In genomic region chr4:36716874-36717273, GRCh38 we compare ENCODE assay signal across 20 cellular contexts.
"Had no signal": no experiment of that assay in that cellular context is flagged by ENCODE, and none has a peak within 500 bp of the region (broad histone marks: within the 10 kb centered on the region; RNA-seq: fewer than 3 reads in every experiment).

No MANE protein-coding gene starts in this region.

- DNase-seq: activated CD4-positive, alpha-beta memory T cell treated with anti-CD3 and anti-CD28 coated beads for 36 hours; activated CD4-positive, alpha-beta T cell treated with anti-CD3 and anti-CD28 coated beads for 36 hours; activated CD8-positive, alpha-beta memory T cell treated with anti-CD3 and anti-CD28 coated beads, Interleukin-2, amount 10 ng/mL, durations not matched to agents 7 days and 5 days; activated naive CD4-positive, alpha-beta T cell treated with anti-CD3 and anti-CD28 coated beads for 36 hours; activated naive CD8-positive, alpha-beta T cell treated with anti-CD3 and anti-CD28 coated beads, Interleukin-2, amount 50 U/mL, for 24 hours; activated T-cell treated with anti-CD3 and anti-CD28 coated beads, Interleukin-2, amount 50 U/mL, for 1 hour; dorsolateral prefrontal cortex; endodermal cell; erythroblast; kidney; mucosa of descending colon; naive thymus-derived CD4-positive, alpha-beta T cell; ovary; stimulated activated CD4-positive, alpha-beta T cell treated with anti-CD3 and anti-CD28 coated beads, Interleukin-12 subunit alpha, Interleukin-12 subunit beta, amount 100 ng/mL, for 4 hours; stimulated activated CD4-positive, alpha-beta T cell treated with anti-CD3 and anti-CD28 coated beads, Interleukin-2, amount 100 ng/mL, for 24 hours; stomach had no signal

- H3K4me1 ChIP-seq: ascending aorta, left lung, stomach had no signal

- ATAC-seq: activated CD4-positive, alpha-beta T cell treated with anti-CD3 and anti-CD28 coated beads for 36 hours; activated CD8-positive, alpha-beta memory T cell treated with anti-CD3 and anti-CD28 coated beads, Interleukin-2, amount 10 ng/mL, durations not matched to agents 7 days and 5 days; activated naive CD8-positive, alpha-beta T cell treated with anti-CD3 and anti-CD28 coated beads, Interleukin-2, amount 50 U/mL, for 24 hours; left lung; mucosa of descending colon; naive thymus-derived CD4-positive, alpha-beta T cell had no signal

- H3K4me3 ChIP-seq: ascending aorta, cardiac muscle cell, dorsolateral prefrontal cortex, left lung, mucosa of descending colon, ovary, stomach, thoracic aorta had no signal

- H3K27ac ChIP-seq: ascending aorta, cardiac muscle cell, dorsolateral prefrontal cortex, left lung, ovary, stomach, thoracic aorta had no signal

- H3K27me3 ChIP-seq: ascending aorta, cardiac muscle cell, dorsolateral prefrontal cortex, left lung, ovary, stomach had no signal

- FAIRE-seq: kidney had no signal

- H3K9me3 ChIP-seq: ascending aorta, left lung, mucosa of descending colon, ovary, stomach, thoracic aorta had no signal

- H3K36me3 ChIP-seq: ascending aorta, cardiac muscle cell, left lung, ovary, stomach, thoracic aorta had no signal
